8 cellular contexts compared by ENCODE assay signal in the genomic region with DNA sequence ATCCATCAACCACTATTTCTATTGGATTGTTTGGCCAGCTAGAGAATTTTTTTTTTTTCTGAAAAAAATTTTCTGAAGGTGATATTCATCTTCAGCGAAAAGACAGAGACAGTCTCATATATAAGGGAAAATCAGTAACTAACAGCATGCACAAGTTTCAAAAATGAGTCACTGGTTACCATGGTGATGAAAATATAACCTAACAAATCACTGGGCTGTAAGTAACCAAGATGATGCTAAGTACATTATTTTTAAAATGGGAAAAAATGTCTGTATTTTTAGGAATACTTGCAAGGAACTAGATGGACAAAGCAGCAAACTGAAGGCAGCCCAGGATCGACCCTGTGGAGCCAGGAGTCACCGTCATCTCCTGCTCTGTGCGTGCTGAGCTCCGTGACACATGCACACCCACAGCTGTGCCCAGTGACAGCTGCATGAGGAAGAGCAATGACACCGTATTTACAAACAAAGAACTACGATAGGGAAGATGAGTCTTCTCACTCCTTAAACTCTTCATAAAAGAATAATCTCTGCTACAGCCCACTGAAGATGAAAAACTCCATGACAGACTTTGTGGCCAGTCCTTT.
DNase-seq lines count a peak whose midpoint lies in the region; ATAC-seq and TF ChIP-seq lines count a peak whose summit lies in the region.

No MANE protein-coding gene starts in this region.

- WGBS in testis, 2 donors: 80 to 84% methylated on average over 7 of the region's 7 CpGs

- no peaks in the 10 kb centered on the region for H3K27me3 ChIP-seq in effector memory CD4-positive, alpha-beta T cell (replicated peaks; ENCODE audit: control insufficient read depth, insufficient read depth, low read length, poor library complexity, severe bottlenecking)
- no peaks in the 10 kb centered on the region for H3K27me3 ChIP-seq in testis

- intact Hi-C loops in testis (cut with DNase I; ENCODE audit: low total_unique reads): no loop called here

- TF ChIP-seq CTCF in GM13977 (IDR thresholded peaks at IDR 0.05; ENCODE audit: extremely low read depth, insufficient read depth, missing control alignments): no peak
- no peak for TF ChIP-seq CTCF in testis (IDR thresholded peaks at IDR 0.05)

- H3K9me3 ChIP-seq in effector memory CD4-positive, alpha-beta T cell (ENCODE audit: control insufficient read depth, low read length): no peaks in the 10 kb centered on the region
- H3K9me3 ChIP-seq in testis: no peaks in the 10 kb centered on the region

- peaks cover 15% of the 10 kb centered on the region for H3K36me3 ChIP-seq in effector memory CD4-positive, alpha-beta T cell (ENCODE audit: control insufficient read depth, insufficient read depth, low read length)
- H3K36me3 ChIP-seq in testis (ENCODE audit: low read depth, missing control alignments): no peaks in the 10 kb centered on the region

- peak overlapping the region; percentile 58 for H3K27ac ChIP-seq in effector memory CD4-positive, alpha-beta T cell (ENCODE audit: insufficient read depth, low read length, poor library complexity, severe bottlenecking)
- H3K27ac ChIP-seq in testis: no peak overlapping the region

- H3K4me3 ChIP-seq in effector memory CD4-positive, alpha-beta T cell (ENCODE audit: insufficient read depth, low read depth, low read length, poor library complexity, severe bottlenecking): no peak overlapping the region
- H3K4me3 ChIP-seq in testis: no peak overlapping the region

- DNase-seq in T-helper 22 cell (ENCODE audit: low read depth) (peak; percentile 38), HuH-7.5 (ENCODE audit: low spot score) (no peak), GM13977 (ENCODE audit: low spot score) (no peak), iPS-NIHi7 (ENCODE audit: extremely low spot score) (no peak), testis (no peak)
- peak in 1 of 3 donors; percentile 43 for DNase-seq in effector memory CD4-positive, alpha-beta T cell
- peak; percentile 16 for DNase-seq in stimulated activated CD4-positive, alpha-beta T cell treated with anti-CD3 and anti-CD28 coated beads, Interleukin-12 subunit alpha, Interleukin-12 subunit beta, amount 100 ng/mL, for 4 hours

- TF ChIP-seq POLR2A in testis (IDR thresholded peaks at IDR 0.05): no peak

- H3K4me1 ChIP-seq in effector memory CD4-positive, alpha-beta T cell (ENCODE audit: control insufficient read depth, insufficient read depth, low read length, poor library complexity, severe bottlenecking): peaks cover 32% of the 10 kb centered on the region
- H3K4me1 ChIP-seq in testis: peaks cover 13% of the 10 kb centered on the region

- peak; percentile 38 for ATAC-seq in GM21423 (IDR thresholded peaks at IDR 0.05; ENCODE audit: unreplicated experiment)

- in situ Hi-C loops in GM13977 (cut with MboI; ENCODE audit: low pct_unique_long_range_greater_than_20kb, low sequenced_read_pairs, unreplicated experiment): no loop called here

Comparison
In these comparisons a context has a peak if more than half of its experiments do, and no peak if none do; other contexts are left out.
1. DNase-seq: peak in T-helper 22 cell (single experiment) and stimulated activated CD4-positive, alpha-beta T cell treated with anti-CD3 and anti-CD28 coated beads, Interleukin-12 subunit alpha, Interleukin-12 subunit beta, amount 100 ng/mL, for 4 hours (single experiment); none in HuH-7.5 (single experiment), GM13977 (single experiment), iPS-NIHi7 (single experiment) and testis (single experiment).